In genomic region chr15:76190767-76191538, GRCh38 we compare ENCODE assay signal across 8 cellular contexts.
DNase-seq lines count a peak whose midpoint lies in the region; ATAC-seq lines count a peak whose summit lies in the region.

No MANE protein-coding gene starts in this region.

- ATAC-seq in GM19025 (IDR thresholded peaks at IDR 0.05; ENCODE audit: low read depth, unreplicated experiment) = peak; percentile 81
- ATAC-seq in HG03280 (IDR thresholded peaks at IDR 0.05; ENCODE audit: unreplicated experiment) = peak; percentile 86

- DNase-seq in AML-193 (lab: John Stamatoyannopoulos, UW) (peak; percentile 63 to 72), NCI-H526 treated with DMSO at 0.1 percent for 48 hours (lab: John Stamatoyannopoulos, UW) (peak; percentile 43), dermis blood vessel endothelial cell (peak; percentile 82), lung microvascular endothelial cell (ENCODE audit: low read depth in 2 of 2) (peak; percentile 74 to 76)
- peak; percentile 82 to 84 for DNase-seq in activated CD4-positive, alpha-beta T cell treated with anti-CD3 and anti-CD28 coated beads, Interleukin-2, amount 50 U/mL, for 48 hours
- peak; percentile 27 for DNase-seq in stimulated activated CD8-positive, alpha-beta memory T cell treated with anti-CD3 and anti-CD28 coated beads, Interleukin-12 subunit alpha, Interleukin-12 subunit beta, amount 100 ng/mL, for 1 hour (ENCODE audit: low read depth)

Comparison
In these comparisons a context has a peak if more than half of its experiments do, and no peak if none do; other contexts are left out.
1. Peak in every context shown above with its lines: DNase-seq and ATAC-seq.
2. DNase-seq: peak in every context shown above with its lines; median percentile 83 in activated CD4-positive, alpha-beta T cell treated with anti-CD3 and anti-CD28 coated beads, Interleukin-2, amount 50 U/mL, for 48 hours; 82 in dermis blood vessel endothelial cell; 75 in lung microvascular endothelial cell; 68 in AML-193; 43 in NCI-H526 treated with DMSO at 0.1 percent for 48 hours; 27 in stimulated activated CD8-positive, alpha-beta memory T cell treated with anti-CD3 and anti-CD28 coated beads, Interleukin-12 subunit alpha, Interleukin-12 subunit beta, amount 100 ng/mL, for 1 hour.